ENCODE assay signal across 22 cellular contexts in the genomic region with DNA sequence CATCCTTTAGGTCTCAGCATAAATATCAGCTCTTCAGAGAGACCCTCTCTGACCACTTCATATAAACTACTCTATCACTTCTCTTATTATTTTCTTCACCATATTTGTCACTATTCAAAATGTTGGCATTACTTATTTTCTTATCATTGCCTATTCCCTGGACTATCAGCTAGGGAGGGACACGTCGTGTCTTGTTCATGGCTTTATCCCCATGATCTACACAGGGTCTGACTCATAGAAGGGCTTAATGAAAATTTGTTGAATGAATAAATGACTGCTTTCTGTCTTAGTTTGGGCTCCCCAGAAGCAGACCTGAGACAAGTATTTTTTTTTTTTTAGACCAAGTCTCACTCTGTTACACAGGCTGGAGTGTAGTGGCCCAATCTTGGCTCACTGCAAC. TPM values are rescaled to one million over a fixed set of nuclear protein-coding genes. Genes with fewer than 3 reads are reported as not detected.
DNase-seq lines count a peak whose midpoint lies in the region; ATAC-seq, FAIRE-seq and TF ChIP-seq lines count a peak whose summit lies in the region.
"Had no signal": no experiment of that assay in that cellular context is flagged by ENCODE, and none has a peak within 500 bp of the region (broad histone marks: within the 10 kb centered on the region; RNA-seq: fewer than 3 reads in every experiment).

No MANE protein-coding gene starts in this region.

- H3K27ac Mint-ChIP-seq in CD4-positive, alpha-beta T cell: no peak overlapping the region
- peak overlapping the region in 1 of 3 donors; percentile 46 for H3K27ac Mint-ChIP-seq in IgD-negative memory B cell
- peak overlapping the region in 1 of 3 experiments; percentile 19 for H3K27ac Mint-ChIP-seq in nephron
- H3K27ac Mint-ChIP-seq: CD8-positive, alpha-beta T cell had no signal

- POLR2A ChIA-PET in CD4-positive, alpha-beta T cell (lab: Charles Lee): no interaction called here

- H3K9me3 ChIP-seq in CD4-positive, alpha-beta T cell (ENCODE audit: control insufficient read depth, low read length): no peaks in the 10 kb centered on the region
- H3K9me3 ChIP-seq: BE2C had no signal

- intact Hi-C loops in CD4-positive, alpha-beta T cell (cut with DNase I, micrococcal nuclease): loop anchor here in 1 of 2 experiments (5.0 kb wide), 2 partner anchors 88 to 258 kb away; a partner anchor contains a TSS

- no peaks in the 10 kb centered on the region for H3K9me3 Mint-ChIP-seq in CD4-positive, alpha-beta T cell
- no peaks in the 10 kb centered on the region for H3K9me3 Mint-ChIP-seq in IgD-negative memory B cell
- H3K9me3 Mint-ChIP-seq in nephron: no peaks in the 10 kb centered on the region
- H3K9me3 Mint-ChIP-seq: CD8-positive, alpha-beta T cell had no signal

- no peak for ATAC-seq in CD4-positive, alpha-beta T cell (ENCODE audit: poor library complexity)
- no peak for ATAC-seq in HG03469 (IDR thresholded peaks at IDR 0.05; ENCODE audit: unreplicated experiment)
- ATAC-seq: CD8-positive, alpha-beta T cell had no signal

- H3K27ac ChIP-seq in CD4-positive, alpha-beta T cell (ENCODE audit: low read depth, low read length): no peak overlapping the region

- H3K27me3 Mint-ChIP-seq in CD4-positive, alpha-beta T cell: no peaks in the 10 kb centered on the region
- H3K27me3 Mint-ChIP-seq in IgD-negative memory B cell: peaks cover 1% of the 10 kb centered on the region
- H3K27me3 Mint-ChIP-seq in nephron (ENCODE audit: low read depth): no peaks in the 10 kb centered on the region

- no peaks in the 10 kb centered on the region for H3K27me3 ChIP-seq in CD4-positive, alpha-beta T cell (ENCODE audit: control insufficient read depth, insufficient read depth, low read length)
- H3K27me3 ChIP-seq in bronchial epithelial cell (ENCODE audit: control insufficient read depth, insufficient read depth, low read length): no peaks in the 10 kb centered on the region
- H3K27me3 ChIP-seq: BE2C had no signal

- peak overlapping the region; percentile 30 for H3K4me3 Mint-ChIP-seq in CD4-positive, alpha-beta T cell
- H3K4me3 Mint-ChIP-seq in IgD-negative memory B cell (peak overlapping the region in 3 of 4 donors; percentile 23 to 77 (median 69)), nephron (peak overlapping the region; percentile 35 to 74 (median 65))
- H3K4me3 Mint-ChIP-seq: CD8-positive, alpha-beta T cell had no signal

- no peak overlapping the region for H3K4me3 ChIP-seq in bronchial epithelial cell (ENCODE audit: low read depth, low read length)

- no peak for TF ChIP-seq CTCF in CD4-positive, alpha-beta T cell (IDR thresholded peaks at IDR 0.05)
- TF ChIP-seq CTCF in bronchial epithelial cell (IDR thresholded peaks at IDR 0.05; ENCODE audit: insufficient read depth, low read length, severe bottlenecking) (no peak), nephron (IDR thresholded peaks at IDR 0.05; ENCODE audit: unreplicated experiment in 3 of 3) (no peak)

- H3K36me3 Mint-ChIP-seq in CD4-positive, alpha-beta T cell (ENCODE audit: low read depth): peaks cover 22% of the 10 kb centered on the region
- peaks cover 4% of the 10 kb centered on the region for H3K36me3 Mint-ChIP-seq in IgD-negative memory B cell
- peaks cover 14% of the 10 kb centered on the region for H3K36me3 Mint-ChIP-seq in nephron (ENCODE audit: low read depth)

- DNase-seq in CD4-positive, alpha-beta T cell: no peak
- DNase-seq in bronchial epithelial cell (ENCODE audit: low read depth): peak; percentile 78
- DNase-seq in NCI-H748 (lab: John Stamatoyannopoulos, UW; ENCODE audit: unreplicated experiment): no peak
- DNase-seq in GM19238 (ENCODE audit: insufficient read length, low spot score): no peak
- DNase-seq: BE2C; CD8-positive, alpha-beta T cell; DMS79 treated with DMSO at 0.1 percent for 48 hours; HCEC 1CT; KBM-7; NCI-H1048; NCI-H1436 treated with DMSO at 0.1 percent for 48 hours; NCI-H2029 treated with DMSO at 0.1 percent for 48 hours; NCI-H2171 treated with DMSO at 0.1 percent for 48 hours; NCI-H446 treated with DMSO at 0.1 percent for 48 hours; NCI-H748 treated with DMSO at 0.1 percent for 48 hours; OCI-M1; SIG-M5 had no signal

- no peaks in the 10 kb centered on the region for H3K36me3 ChIP-seq in bronchial epithelial cell (ENCODE audit: control insufficient read depth, insufficient read depth, low read length)
- H3K36me3 ChIP-seq: BE2C had no signal

- peaks cover 39% of the 10 kb centered on the region for H3K4me1 Mint-ChIP-seq in CD4-positive, alpha-beta T cell (ENCODE audit: low read depth)
- peaks cover 31 to 38% (median 34%) of the 10 kb centered on the region in 3 donors for H3K4me1 Mint-ChIP-seq in IgD-negative memory B cell
- peaks cover 21% of the 10 kb centered on the region for H3K4me1 Mint-ChIP-seq in nephron

- no peak for FAIRE-seq in bronchial epithelial cell (lab: Jason Lieb, UNC)
- FAIRE-seq: D721Med, HTR-8/SVneo had no signal

- CTCF ChIA-PET in CD4-positive, alpha-beta T cell (lab: Charles Lee): no interaction called here

RNA-seq across cellular contexts. Expression of a gene that starts 3.0 kb away (rescaled TPM):
- total RNA-seq in CD4-positive, alpha-beta T cell: 10 to 100 TPM; 59.7 to 63.0 TPM
- polyA plus RNA-seq in IgD-negative memory B cell: 29.0 TPM
- 21.6 and 27.4 TPM in 2 replicates for total RNA-seq in bronchial epithelial cell

RNA-seq across cellular contexts. Expression of a gene that starts 39.3 kb away (rescaled TPM):
- total RNA-seq in CD4-positive, alpha-beta T cell: 1 to 10 TPM; 5.0 to 5.2 TPM
- polyA plus RNA-seq in IgD-negative memory B cell: 13.2 TPM
- 4.2 and 7.8 TPM in 2 replicates for total RNA-seq in bronchial epithelial cell
